ENCODE assay signal across 10 cellular contexts in genomic region chr4:98466868-98467599, GRCh38.
DNase-seq lines count a peak whose midpoint lies in the region; ATAC-seq, FAIRE-seq and TF ChIP-seq lines count a peak whose summit lies in the region.
"Had no signal": no experiment of that assay in that cellular context is flagged by ENCODE, and none has a peak within 500 bp of the region (broad histone marks: within the 10 kb centered on the region; RNA-seq: fewer than 3 reads in every experiment).

No MANE protein-coding gene starts in this region.

- dilution Hi-C loops in keratinocyte (cut with MboI; ENCODE audit: extremely low pct_ligation_motif_present, low sequenced_read_pairs), result no loop called here

- POLR2A ChIA-PET in activated B cell treated with CpG ODN at 0.5 μM for 24 hours (lab: Charles Lee), result interaction anchor here (0.6 to 1.8 kb wide), 3 partner anchors 458 to 621 kb away, joined by 3 to 17 read pairs (median 7); partner anchors contain the start of genes ADH5 and EIF4E

- H3K9ac ChIP-seq in keratinocyte (ENCODE audit: control insufficient read depth, extremely low read depth, insufficient read depth, low read length), result no peak overlapping the region

- H3K4me2 ChIP-seq in keratinocyte (ENCODE audit: control insufficient read depth, extremely low read depth, insufficient read depth, low read depth, low read length), result peak overlapping the region; percentile 83

- H4K20me1 ChIP-seq in keratinocyte (ENCODE audit: control insufficient read depth, extremely low read depth, insufficient read depth, low read length), result no peaks in the 10 kb centered on the region

- no peak overlapping the region for H2AFZ ChIP-seq in keratinocyte (ENCODE audit: control insufficient read depth, low read length)

- no peaks in the 10 kb centered on the region for H3K79me2 ChIP-seq in keratinocyte (ENCODE audit: control insufficient read depth, insufficient read depth, low read length)

- DNase-seq in ELR (ENCODE audit: low read depth), result peak; percentile 38
- DNase-seq in activated B cell treated with CpG ODN at 0.5 μM for 24 hours, result no peak
- no peak for DNase-seq in keratinocyte (ENCODE audit: low read depth, low spot score)
- DNase-seq in prostate gland (ENCODE audit: low spot score), result no peak
- no peak for DNase-seq in D341Med (ENCODE audit: low spot score)
- DNase-seq in SKM-1 treated with dmso at 0.1 percent for 144 hours (lab: John Stamatoyannopoulos, UW; ENCODE audit: unreplicated experiment), result no peak
- no peak for DNase-seq in AG08395 (ENCODE audit: low spot score)

- H3K9me3 ChIP-seq in keratinocyte (ENCODE audit: control insufficient read depth, low read depth, low read length), result no peaks in the 10 kb centered on the region
- no peaks in the 10 kb centered on the region for H3K9me3 ChIP-seq in prostate gland

- no peak overlapping the region for H3K4me3 ChIP-seq in keratinocyte (ENCODE audit: control insufficient read depth in 2 of 3, extremely low read depth in 1 of 3, insufficient read depth in 2 of 3, low read depth in 1 of 3, low read length in 3 of 3)
- H3K4me3 ChIP-seq in prostate gland, result no peak overlapping the region

- no peak overlapping the region for H3K27ac ChIP-seq in keratinocyte (ENCODE audit: control insufficient read depth, insufficient read depth, low read length)
- H3K27ac ChIP-seq in prostate gland, result no peak overlapping the region

- TF ChIP-seq CTCF in activated B cell treated with CpG ODN at 0.5 μM for 24 hours (IDR thresholded peaks at IDR 0.05), result no peak
- no peak for TF ChIP-seq CTCF in keratinocyte (optimal IDR thresholded peaks at IDR 0.05 in 1 of 3, IDR thresholded peaks at IDR 0.05 in 1 of 3, conservative IDR thresholded peaks at IDR 0.05 in 1 of 3; ENCODE audit: extremely low read depth in 1 of 3, insufficient read depth in 2 of 3, low read length in 3 of 3)
- TF ChIP-seq CTCF in prostate gland (IDR thresholded peaks at IDR 0.05), result no peak

- H3K4me1 ChIP-seq in keratinocyte (ENCODE audit: control insufficient read depth, extremely low read depth, insufficient read depth, low read length), result peaks cover 13% of the 10 kb centered on the region
- H3K4me1 ChIP-seq in prostate gland (replicated peaks), result no peaks in the 10 kb centered on the region

- H3K36me3 Mint-ChIP-seq in activated B cell treated with CpG ODN at 0.5 μM for 24 hours (ENCODE audit: low read depth), result no peaks in the 10 kb centered on the region

- no peak overlapping the region for H3K27ac Mint-ChIP-seq in activated B cell treated with CpG ODN at 0.5 μM for 24 hours
- H3K27ac Mint-ChIP-seq: activated T-cell treated with anti-CD3 and anti-CD28 coated beads, Interleukin-2, amount 50 U/mL, for 72 hours; dendritic cell treated with granulocyte-macrophage colony-stimulating factor and Interleukin-4, amounts not matched to agents 40 ng/mL and 50 ng/mL, for 4 days had no signal

- 49% methylated on average over 8 of the region's 8 CpGs for WGBS in prostate gland

- TF ChIP-seq POLR2A in prostate gland (IDR thresholded peaks at IDR 0.05), result no peak

- peaks cover 7% of the 10 kb centered on the region for H3K4me1 Mint-ChIP-seq in activated B cell treated with CpG ODN at 0.5 μM for 24 hours

- H3K9me3 Mint-ChIP-seq in activated B cell treated with CpG ODN at 0.5 μM for 24 hours, result peaks cover under 1% of the 10 kb centered on the region

- H3K27me3 Mint-ChIP-seq in activated B cell treated with CpG ODN at 0.5 μM for 24 hours, result no peaks in the 10 kb centered on the region

- CTCF ChIA-PET in activated B cell treated with CpG ODN at 0.5 μM for 24 hours (lab: Charles Lee), result interaction anchor here (0.7 to 3.3 kb wide), 20 partner anchors 10 to 996 kb away, joined by 3 to 45 read pairs (median 4); partner anchors contain the start of genes METAP1, RAP1GDS1 and STPG2

- no peak overlapping the region for H3K4me3 Mint-ChIP-seq in activated B cell treated with CpG ODN at 0.5 μM for 24 hours

- H3K27me3 ChIP-seq in keratinocyte (ENCODE audit: control insufficient read depth, extremely low read depth, insufficient read depth, low read length) (no peaks in the 10 kb centered on the region), prostate gland (replicated peaks; ENCODE audit: insufficient read depth) (no peaks in the 10 kb centered on the region)

- intact Hi-C loops in activated B cell treated with CpG ODN at 0.5 μM for 24 hours (cut with micrococcal nuclease), result loop anchor here (1.0 to 5.0 kb wide), 9 partner anchors 196 to 996 kb away; partner anchors contain the start of genes EIF4E and METAP1
- intact Hi-C loops in prostate gland (cut with DNase I), result loop anchor here (2.0 to 10.0 kb wide), 2 partner anchors 192 to 588 kb away; partner anchors contain the start of gene TSPAN5

- ATAC-seq in GM21786 (IDR thresholded peaks at IDR 0.05; ENCODE audit: unreplicated experiment) (peak; percentile 8), activated B cell treated with CpG ODN at 0.5 μM for 24 hours (ENCODE audit: low read depth) (peak; percentile 18)

- H3K36me3 ChIP-seq in keratinocyte (ENCODE audit: control insufficient read depth in 2 of 2, extremely low read depth in 1 of 2, insufficient read depth in 2 of 2, low read length in 2 of 2) (peaks cover 4 to 6% of the 10 kb centered on the region in 2 experiments), prostate gland (no peaks in the 10 kb centered on the region)

- peak; percentile 17 for FAIRE-seq in keratinocyte (lab: Jason Lieb, UNC)

- no peaks in the 10 kb centered on the region for H3K9me1 ChIP-seq in keratinocyte (ENCODE audit: control insufficient read depth, extremely low read depth, insufficient read depth, low read length)
